ENCODE assay signal across 10 cellular contexts in the genomic region with DNA sequence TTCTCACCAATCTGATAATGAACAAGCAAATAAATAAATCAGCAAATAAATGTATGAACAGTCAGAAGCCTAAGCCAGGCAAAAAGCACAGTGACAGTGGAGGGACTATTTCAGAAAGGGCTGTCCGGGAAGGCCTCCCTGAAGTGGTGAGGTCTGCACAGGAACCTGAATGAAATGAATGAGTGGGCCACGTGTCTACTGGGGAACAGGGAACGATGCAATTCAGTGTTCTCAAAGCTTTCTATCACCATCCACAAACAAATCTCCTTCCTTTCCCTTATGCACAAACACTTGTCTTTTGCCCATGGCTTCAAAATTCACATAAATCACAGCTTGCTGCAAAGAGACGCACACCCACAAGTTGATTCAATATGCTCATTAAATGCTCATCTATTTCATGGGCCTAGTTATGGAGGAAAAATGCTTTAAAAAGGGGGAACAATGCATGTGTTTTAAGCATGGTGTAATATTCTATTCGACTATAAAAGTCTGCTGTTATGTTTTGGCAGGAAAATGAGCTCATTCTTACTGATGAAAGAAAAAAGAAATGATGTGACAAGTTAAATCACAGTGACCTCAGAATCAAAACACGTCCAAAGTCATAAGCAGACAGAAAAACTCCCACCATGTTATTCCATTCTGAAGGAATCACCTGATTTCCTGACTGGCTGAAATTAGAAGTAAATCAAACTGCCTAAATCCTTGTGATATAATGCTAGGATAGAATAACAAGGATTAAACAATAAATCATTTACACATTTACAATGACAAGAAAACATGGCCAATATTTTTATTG. TPM values are rescaled to one million over a fixed set of nuclear protein-coding genes. Genes with fewer than 3 reads are reported as not detected.
A peak's percentile ranks its signal among the peaks of the same experiment; 100 is the strongest.
DNase-seq lines count a peak whose midpoint lies in the region; ATAC-seq, FAIRE-seq and TF ChIP-seq lines count a peak whose summit lies in the region.
"Had no signal": no experiment of that assay in that cellular context is flagged by ENCODE, and none has a peak within 500 bp of the region (broad histone marks: within the 10 kb centered on the region; RNA-seq: fewer than 3 reads in every experiment).

No MANE protein-coding gene starts in this region.

- peak overlapping the region; percentile 16 for H3K27ac Mint-ChIP-seq in T-helper 17 cell
- peak overlapping the region in 1 of 8 donors; percentile 7 for H3K27ac Mint-ChIP-seq in CD8-positive, alpha-beta memory T cell
- H3K27ac Mint-ChIP-seq: stimulated activated naive B cell treated with anti-CD40 and anti-IgM and Interleukin-4, amounts not matched to agents 10 μg/mL and 1 μg/mL and 100 μg/mL, for 72 hours had no signal

- DNase-seq in T-helper 17 cell (no peak), endothelial cell of umbilical vein (ENCODE audit: low read depth, low spot score) (peak; percentile 92), pulmonary artery endothelial cell (ENCODE audit: low read depth, low spot score) (peak; percentile 37), cerebellum (ENCODE audit: low spot score) (no peak), body of pancreas (no peak), germinal center (ENCODE audit: low spot score) (no peak)
- DNase-seq in CD8-positive, alpha-beta memory T cell: no peak
- DNase-seq: naive thymus-derived CD8-positive, alpha-beta T cell; stimulated activated naive B cell treated with anti-CD40 and anti-IgM and Interleukin-4, amounts not matched to agents 10 μg/mL and 1 μg/mL and 100 μg/mL, for 72 hours had no signal

- H3K9me3 ChIP-seq in T-helper 17 cell (ENCODE audit: control insufficient read depth, low read length, poor library complexity, severe bottlenecking) (no peaks in the 10 kb centered on the region), endothelial cell of umbilical vein (replicated peaks; ENCODE audit: control insufficient read depth, insufficient read depth, low read length) (no peaks in the 10 kb centered on the region), body of pancreas (no peaks in the 10 kb centered on the region)
- no peaks in the 10 kb centered on the region for H3K9me3 ChIP-seq in CD8-positive, alpha-beta memory T cell (ENCODE audit: low read length)

- no peak overlapping the region for H3K4me3 Mint-ChIP-seq in T-helper 17 cell
- no peak overlapping the region for H3K4me3 Mint-ChIP-seq in CD8-positive, alpha-beta memory T cell
- H3K4me3 Mint-ChIP-seq: naive thymus-derived CD8-positive, alpha-beta T cell; stimulated activated naive B cell treated with anti-CD40 and anti-IgM and Interleukin-4, amounts not matched to agents 10 μg/mL and 1 μg/mL and 100 μg/mL, for 72 hours had no signal

- ATAC-seq in T-helper 17 cell (no peak), body of pancreas (no peak)
- ATAC-seq: naive thymus-derived CD8-positive, alpha-beta T cell; stimulated activated naive B cell treated with anti-CD40 and anti-IgM and Interleukin-4, amounts not matched to agents 10 μg/mL and 1 μg/mL and 100 μg/mL, for 72 hours had no signal

- WGBS in body of pancreas, 2 donors: 78 to 80% methylated on average over 6 of the region's 6 CpGs

- H3K27me3 Mint-ChIP-seq in T-helper 17 cell: no peaks in the 10 kb centered on the region
- no peaks in the 10 kb centered on the region for H3K27me3 Mint-ChIP-seq in CD8-positive, alpha-beta memory T cell
- H3K27me3 Mint-ChIP-seq: naive thymus-derived CD8-positive, alpha-beta T cell; stimulated activated naive B cell treated with anti-CD40 and anti-IgM and Interleukin-4, amounts not matched to agents 10 μg/mL and 1 μg/mL and 100 μg/mL, for 72 hours had no signal

- H3K4me1 ChIP-seq in ACC112 (ENCODE audit: control insufficient read depth, insufficient read depth, low read length, unreplicated experiment): peaks cover 27% of the 10 kb centered on the region
- H3K4me1 ChIP-seq in endothelial cell of umbilical vein (ENCODE audit: control insufficient read depth, extremely low read depth, insufficient read depth, low read length): peaks cover 29% of the 10 kb centered on the region
- H3K4me1 ChIP-seq in body of pancreas: no peaks in the 10 kb centered on the region
- no peaks in the 10 kb centered on the region for H3K4me1 ChIP-seq in CD8-positive, alpha-beta memory T cell (ENCODE audit: insufficient read depth, low read length)

- H3K4me2 ChIP-seq in endothelial cell of umbilical vein (ENCODE audit: insufficient read depth, low read length): peak overlapping the region; percentile 37

- no peak for TF ChIP-seq CTCF in endothelial cell of umbilical vein (IDR thresholded peaks at IDR 0.05; ENCODE audit: extremely low read depth in 1 of 2, insufficient read depth in 1 of 2, low read depth in 1 of 2, low read length in 2 of 2)
- no peak for TF ChIP-seq CTCF in body of pancreas (IDR thresholded peaks at IDR 0.05)

- H4K20me1 ChIP-seq in endothelial cell of umbilical vein (replicated peaks; ENCODE audit: control insufficient read depth, extremely low read depth, insufficient read depth, low read length): no peaks in the 10 kb centered on the region

- intact Hi-C loops in endothelial cell of umbilical vein (cut with micrococcal nuclease) (loop anchor here (1.0 kb wide), 1 partner anchor 153 kb away; no protein-coding TSS in a partner anchor), body of pancreas (cut with DNase I) (no loop called here)

- no TSS peak for BruUV-seq in endothelial cell of umbilical vein (replicated peaks; lab: Mats Ljungman, UMichigan)

- H3K27me3 ChIP-seq in ACC112 (ENCODE audit: insufficient read depth, low read length) (no peaks in the 10 kb centered on the region), endothelial cell of umbilical vein (ENCODE audit: control insufficient read depth in 2 of 2, insufficient read depth in 2 of 2, low read length in 2 of 2) (no peaks in the 10 kb centered on the region), body of pancreas (no peaks in the 10 kb centered on the region)
- no peaks in the 10 kb centered on the region for H3K27me3 ChIP-seq in CD8-positive, alpha-beta memory T cell (ENCODE audit: insufficient read depth, low read length, poor library complexity, severe bottlenecking)

- H3K36me3 Mint-ChIP-seq in T-helper 17 cell (ENCODE audit: low read depth): peaks cover 7% of the 10 kb centered on the region
- H3K36me3 Mint-ChIP-seq in CD8-positive, alpha-beta memory T cell: peaks cover 4 to 88% (median 20%) of the 10 kb centered on the region in 3 donors

- H3K4me3 ChIP-seq in ACC112 (ENCODE audit: low read depth, low read length): no peak overlapping the region
- no peak overlapping the region for H3K4me3 ChIP-seq in endothelial cell of umbilical vein (replicated peaks in 1 of 3; ENCODE audit: insufficient read depth in 1 of 3, low read depth in 1 of 3, low read length in 3 of 3)
- H3K4me3 ChIP-seq in body of pancreas: no peak overlapping the region
- H3K4me3 ChIP-seq in CD8-positive, alpha-beta memory T cell (ENCODE audit: low read length): no peak overlapping the region

- peak; percentile 73 for FAIRE-seq in endothelial cell of umbilical vein (lab: Jason Lieb, UNC)

- POLR2A ChIA-PET in endothelial cell of umbilical vein (lab: Charles Lee): no interaction called here
- POLR2A ChIA-PET in CD8-positive, alpha-beta memory T cell (lab: Charles Lee): no interaction called here

- H3K79me2 ChIP-seq in ACC112 (ENCODE audit: control insufficient read depth, insufficient read depth, low read length, unreplicated experiment): peaks cover 15% of the 10 kb centered on the region
- peaks cover 3% of the 10 kb centered on the region for H3K79me2 ChIP-seq in endothelial cell of umbilical vein (ENCODE audit: control insufficient read depth, insufficient read depth, low read length)

- peak overlapping the region; percentile 65 for H3K9ac ChIP-seq in endothelial cell of umbilical vein (replicated peaks; ENCODE audit: extremely low read depth, insufficient read depth, low read length)

- H3K36me3 ChIP-seq in ACC112 (ENCODE audit: insufficient read depth, low read length) (peaks cover 29% of the 10 kb centered on the region), endothelial cell of umbilical vein (ENCODE audit: control insufficient read depth in 2 of 2, extremely low read depth in 1 of 2, insufficient read depth in 2 of 2, low read length in 2 of 2) (peaks cover 11 to 12% of the 10 kb centered on the region in 2 experiments), body of pancreas (replicated peaks in 1 of 2; ENCODE audit: insufficient read depth in 1 of 2, low read depth in 2 of 2) (peaks cover 13 to 17% of the 10 kb centered on the region in 2 donors)
- peaks cover 46% of the 10 kb centered on the region for H3K36me3 ChIP-seq in CD8-positive, alpha-beta memory T cell (ENCODE audit: insufficient read depth, low read length)

- TF ChIP-seq POLR2A in endothelial cell of umbilical vein (IDR thresholded peaks at IDR 0.05; ENCODE audit: low read depth, low read length): no peak
- TF ChIP-seq POLR2A in body of pancreas (IDR thresholded peaks at IDR 0.05): no peak

- peak overlapping the region; percentile 28 for H2AFZ ChIP-seq in ACC112 (ENCODE audit: low read length, unreplicated experiment)
- no peak overlapping the region for H2AFZ ChIP-seq in endothelial cell of umbilical vein (ENCODE audit: low read depth, low read length)

- CTCF ChIA-PET in endothelial cell of umbilical vein (lab: Charles Lee): interaction anchor here (1.0 to 2.4 kb wide), 6 partner anchors 7 to 230 kb away, joined by 3 to 38 read pairs (median 6); no protein-coding TSS in a partner anchor
- CTCF ChIA-PET in CD8-positive, alpha-beta memory T cell (lab: Charles Lee): no interaction called here

- H3K27ac ChIP-seq in ACC112 (ENCODE audit: low read depth, low read length) (peak overlapping the region; percentile 92), endothelial cell of umbilical vein (ENCODE audit: insufficient read depth, low read depth, low read length) (peak overlapping the region; percentile 93), body of pancreas (peak overlapping the region in 1 of 4 donors; percentile 15)
- no peak overlapping the region for H3K27ac ChIP-seq in CD8-positive, alpha-beta memory T cell (ENCODE audit: low read depth, low read length)

- peaks cover 5% of the 10 kb centered on the region for H3K4me1 Mint-ChIP-seq in T-helper 17 cell
- H3K4me1 Mint-ChIP-seq in CD8-positive, alpha-beta memory T cell: no peaks in the 10 kb centered on the region
- H3K4me1 Mint-ChIP-seq: stimulated activated naive B cell treated with anti-CD40 and anti-IgM and Interleukin-4, amounts not matched to agents 10 μg/mL and 1 μg/mL and 100 μg/mL, for 72 hours had no signal

- no peaks in the 10 kb centered on the region for H3K9me3 Mint-ChIP-seq in CD8-positive, alpha-beta memory T cell
- H3K9me3 Mint-ChIP-seq: naive thymus-derived CD8-positive, alpha-beta T cell; stimulated activated naive B cell treated with anti-CD40 and anti-IgM and Interleukin-4, amounts not matched to agents 10 μg/mL and 1 μg/mL and 100 μg/mL, for 72 hours had no signal

- H3K9me1 ChIP-seq in endothelial cell of umbilical vein (replicated peaks; ENCODE audit: control insufficient read depth, extremely low read depth, insufficient read depth, low read length): no peaks in the 10 kb centered on the region

- dilution Hi-C loops in endothelial cell of umbilical vein (cut with MboI; ENCODE audit: extremely low pct_ligation_motif_present, low sequenced_read_pairs): no loop called here

RNA-seq across cellular contexts. Expression of gene URB1, which starts 21.6 kb away (rescaled TPM):
- total RNA-seq in T-helper 17 cell (10 to 100 TPM; 11.2 to 11.8 TPM), endothelial cell of umbilical vein (21.4 and 27.3 TPM in 2 replicates), pulmonary artery endothelial cell (20.0 and 25.8 TPM in 2 replicates), cerebellum (20.6 TPM), body of pancreas (10 to 100 TPM; 10.1 to 11.2 TPM)
- polyA plus RNA-seq in endothelial cell of umbilical vein: 8.0 and 8.3 TPM in 2 replicates
- 6.2 and 6.3 TPM in 2 replicates for polyA plus RNA-seq in endothelial cell of umbilical vein (2011; cell fraction: cytosol; rRNA removed)
- polyA plus RNA-seq in endothelial cell of umbilical vein (2011; cell fraction: nucleus; rRNA removed): 19.7 and 22.7 TPM in 2 replicates
- 11.0 and 11.1 TPM in 2 replicates for polyA plus RNA-seq in endothelial cell of umbilical vein (2012)
- polyA minus RNA-seq in endothelial cell of umbilical vein: 21.8 and 25.2 TPM in 2 replicates
- polyA minus RNA-seq in endothelial cell of umbilical vein (2011; cell fraction: cytosol; rRNA and poly(A)+ RNA removed): 14.5 TPM
- polyA minus RNA-seq in endothelial cell of umbilical vein (2011; cell fraction: nucleus; rRNA and poly(A)+ RNA removed): 27.3 and 29.6 TPM in 2 replicates
- 10 to 100 TPM; 38.9 to 39.8 TPM for total RNA-seq in CD8-positive, alpha-beta memory T cell
- polyA plus RNA-seq in CD8-positive, alpha-beta memory T cell: 3.9 TPM

RNA-seq across cellular contexts. Expression of gene EVA1C, which starts 41.3 kb away (rescaled TPM):
- total RNA-seq in T-helper 17 cell (10 to 100 TPM; 17.9 to 21.9 TPM), endothelial cell of umbilical vein (31.7 and 38.6 TPM in 2 replicates), pulmonary artery endothelial cell (23.6 and 36.3 TPM in 2 replicates), cerebellum (7.6 TPM), body of pancreas (10 to 100 TPM; 16.5 to 24.4 TPM)
- 22.8 and 29.8 TPM in 2 replicates for polyA plus RNA-seq in endothelial cell of umbilical vein
- polyA plus RNA-seq in endothelial cell of umbilical vein (2011; cell fraction: cytosol; rRNA removed): 28.8 and 32.0 TPM in 2 replicates
- 31.4 and 32.5 TPM in 2 replicates for polyA plus RNA-seq in endothelial cell of umbilical vein (2011; cell fraction: nucleus; rRNA removed)
- polyA plus RNA-seq in endothelial cell of umbilical vein (2012): 48.2 and 52.3 TPM in 2 replicates
- 29.1 and 34.6 TPM in 2 replicates for polyA minus RNA-seq in endothelial cell of umbilical vein
- 33.8 TPM for polyA minus RNA-seq in endothelial cell of umbilical vein (2011; cell fraction: cytosol; rRNA and poly(A)+ RNA removed)
- 62.3 and 65.1 TPM in 2 replicates for polyA minus RNA-seq in endothelial cell of umbilical vein (2011; cell fraction: nucleus; rRNA and poly(A)+ RNA removed)
- 10 to 100 TPM; 13.4 to 16.2 TPM for total RNA-seq in CD8-positive, alpha-beta memory T cell
- 25.8 TPM for polyA plus RNA-seq in CD8-positive, alpha-beta memory T cell

Comparison
In these comparisons a context has a peak if more than half of its experiments do, and no peak if none do; other contexts are left out.
1. DNase-seq: peak in endothelial cell of umbilical vein (single experiment) and pulmonary artery endothelial cell (single experiment); none in T-helper 17 cell (0 of 3), cerebellum (single experiment), body of pancreas (0 of 4), CD8-positive, alpha-beta memory T cell (0 of 5) and germinal center (single experiment).